ENCODE assay signal across 1 cellular context in the genomic region with DNA sequence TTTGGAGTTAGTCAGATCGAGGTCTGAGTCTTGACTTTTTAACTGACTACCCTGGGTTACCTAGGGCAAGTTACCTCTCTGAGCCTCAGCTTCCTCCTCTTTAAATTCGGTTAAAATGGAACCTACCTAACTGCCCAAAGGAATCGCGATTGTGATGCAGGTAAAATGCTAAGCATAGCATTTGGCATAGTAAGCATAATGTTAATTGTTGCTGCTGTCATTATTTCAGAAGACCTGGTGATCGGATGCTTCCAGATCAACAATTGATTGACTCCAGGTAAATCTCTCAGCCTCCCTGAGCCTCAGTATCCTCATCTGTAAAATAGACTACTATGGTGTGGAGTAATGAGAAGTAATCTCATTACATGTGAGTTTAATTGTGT.
TF ChIP-seq lines count a peak whose summit lies in the region.

No MANE protein-coding gene starts in this region.

TF ChIP-seq in HepG2, 621 proteins besides CTCF, POLR2A, EP300 and RAD21 (continued from another document):
- TF ChIP-seq, protein P1, sequence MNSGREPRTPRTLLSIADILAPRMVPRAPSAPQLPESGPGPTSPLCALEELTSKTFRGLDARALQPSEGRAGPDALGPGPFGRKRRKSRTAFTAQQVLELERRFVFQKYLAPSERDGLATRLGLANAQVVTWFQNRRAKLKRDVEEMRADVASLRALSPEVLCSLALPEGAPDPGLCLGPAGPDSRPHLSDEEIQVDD (CRISPR knock-in tag; IDR thresholded peaks at IDR 0.05; ENCODE audit: borderline replicate concordance): no peak
- TF ChIP-seq HIVEP1 (CRISPR knock-in tag; IDR thresholded peaks at IDR 0.05) (no peak), ATF1 (CRISPR knock-in tag; IDR thresholded peaks at IDR 0.05) (no peak), HOXA7 (CRISPR knock-in tag; IDR thresholded peaks at IDR 0.05) (no peak), RBM22 (optimal IDR thresholded peaks at IDR 0.05; ENCODE audit: low read length) (no peak), ARNT2 (CRISPR knock-in tag; IDR thresholded peaks at IDR 0.05; ENCODE audit: low read depth) (no peak), SOX13 (IDR thresholded peaks at IDR 0.05) (no peak), SOX13 (CRISPR knock-in tag; conservative IDR thresholded peaks at IDR 0.05 in 1 of 2, IDR thresholded peaks at IDR 0.05 in 1 of 2) (no peak), ZNF781 (CRISPR knock-in tag; IDR thresholded peaks at IDR 0.05; ENCODE audit: borderline replicate concordance, not compliant biosample characterization) (no peak), ZKSCAN8 (CRISPR knock-in tag; IDR thresholded peaks at IDR 0.05; ENCODE audit: borderline replicate concordance) (no peak), ZBTB7B (CRISPR knock-in tag; IDR thresholded peaks at IDR 0.05) (no peak)
- TF ChIP-seq, protein P2, sequence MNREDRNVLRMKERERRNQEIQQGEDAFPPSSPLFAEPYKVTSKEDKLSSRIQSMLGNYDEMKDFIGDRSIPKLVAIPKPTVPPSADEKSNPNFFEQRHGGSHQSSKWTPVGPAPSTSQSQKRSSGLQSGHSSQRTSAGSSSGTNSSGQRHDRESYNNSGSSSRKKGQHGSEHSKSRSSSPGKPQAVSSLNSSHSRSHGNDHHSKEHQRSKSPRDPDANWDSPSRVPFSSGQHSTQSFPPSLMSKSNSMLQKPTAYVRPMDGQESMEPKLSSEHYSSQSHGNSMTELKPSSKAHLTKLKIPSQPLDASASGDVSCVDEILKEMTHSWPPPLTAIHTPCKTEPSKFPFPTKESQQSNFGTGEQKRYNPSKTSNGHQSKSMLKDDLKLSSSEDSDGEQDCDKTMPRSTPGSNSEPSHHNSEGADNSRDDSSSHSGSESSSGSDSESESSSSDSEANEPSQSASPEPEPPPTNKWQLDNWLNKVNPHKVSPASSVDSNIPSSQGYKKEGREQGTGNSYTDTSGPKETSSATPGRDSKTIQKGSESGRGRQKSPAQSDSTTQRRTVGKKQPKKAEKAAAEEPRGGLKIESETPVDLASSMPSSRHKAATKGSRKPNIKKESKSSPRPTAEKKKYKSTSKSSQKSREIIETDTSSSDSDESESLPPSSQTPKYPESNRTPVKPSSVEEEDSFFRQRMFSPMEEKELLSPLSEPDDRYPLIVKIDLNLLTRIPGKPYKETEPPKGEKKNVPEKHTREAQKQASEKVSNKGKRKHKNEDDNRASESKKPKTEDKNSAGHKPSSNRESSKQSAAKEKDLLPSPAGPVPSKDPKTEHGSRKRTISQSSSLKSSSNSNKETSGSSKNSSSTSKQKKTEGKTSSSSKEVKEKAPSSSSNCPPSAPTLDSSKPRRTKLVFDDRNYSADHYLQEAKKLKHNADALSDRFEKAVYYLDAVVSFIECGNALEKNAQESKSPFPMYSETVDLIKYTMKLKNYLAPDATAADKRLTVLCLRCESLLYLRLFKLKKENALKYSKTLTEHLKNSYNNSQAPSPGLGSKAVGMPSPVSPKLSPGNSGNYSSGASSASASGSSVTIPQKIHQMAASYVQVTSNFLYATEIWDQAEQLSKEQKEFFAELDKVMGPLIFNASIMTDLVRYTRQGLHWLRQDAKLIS (CRISPR knock-in tag; IDR thresholded peaks at IDR 0.05): no peak
- TF ChIP-seq, protein P3, sequence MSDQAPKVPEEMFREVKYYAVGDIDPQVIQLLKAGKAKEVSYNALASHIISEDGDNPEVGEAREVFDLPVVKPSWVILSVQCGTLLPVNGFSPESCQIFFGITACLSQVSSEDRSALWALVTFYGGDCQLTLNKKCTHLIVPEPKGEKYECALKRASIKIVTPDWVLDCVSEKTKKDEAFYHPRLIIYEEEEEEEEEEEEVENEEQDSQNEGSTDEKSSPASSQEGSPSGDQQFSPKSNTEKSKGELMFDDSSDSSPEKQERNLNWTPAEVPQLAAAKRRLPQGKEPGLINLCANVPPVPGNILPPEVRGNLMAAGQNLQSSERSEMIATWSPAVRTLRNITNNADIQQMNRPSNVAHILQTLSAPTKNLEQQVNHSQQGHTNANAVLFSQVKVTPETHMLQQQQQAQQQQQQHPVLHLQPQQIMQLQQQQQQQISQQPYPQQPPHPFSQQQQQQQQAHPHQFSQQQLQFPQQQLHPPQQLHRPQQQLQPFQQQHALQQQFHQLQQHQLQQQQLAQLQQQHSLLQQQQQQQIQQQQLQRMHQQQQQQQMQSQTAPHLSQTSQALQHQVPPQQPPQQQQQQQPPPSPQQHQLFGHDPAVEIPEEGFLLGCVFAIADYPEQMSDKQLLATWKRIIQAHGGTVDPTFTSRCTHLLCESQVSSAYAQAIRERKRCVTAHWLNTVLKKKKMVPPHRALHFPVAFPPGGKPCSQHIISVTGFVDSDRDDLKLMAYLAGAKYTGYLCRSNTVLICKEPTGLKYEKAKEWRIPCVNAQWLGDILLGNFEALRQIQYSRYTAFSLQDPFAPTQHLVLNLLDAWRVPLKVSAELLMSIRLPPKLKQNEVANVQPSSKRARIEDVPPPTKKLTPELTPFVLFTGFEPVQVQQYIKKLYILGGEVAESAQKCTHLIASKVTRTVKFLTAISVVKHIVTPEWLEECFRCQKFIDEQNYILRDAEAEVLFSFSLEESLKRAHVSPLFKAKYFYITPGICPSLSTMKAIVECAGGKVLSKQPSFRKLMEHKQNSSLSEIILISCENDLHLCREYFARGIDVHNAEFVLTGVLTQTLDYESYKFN (CRISPR knock-in tag; conservative IDR thresholded peaks at IDR 0.05): peak; percentile 1; the same call in 1 of the 2 replicates
